In genomic region chr5:81750308-81751008, GRCh38 we compare ENCODE assay signal across 8 cellular contexts. TPM values are rescaled to one million over a fixed set of nuclear protein-coding genes. Genes with fewer than 3 reads are reported as not detected.
DNase-seq lines count a peak whose midpoint lies in the region; ATAC-seq and TF ChIP-seq lines count a peak whose summit lies in the region.

No MANE protein-coding gene starts in this region.

- peaks cover 10 to 40% (median 21%) of the 10 kb centered on the region in 3 donors for H3K4me1 Mint-ChIP-seq in CD8-positive, alpha-beta memory T cell

- CTCF ChIA-PET in CD8-positive, alpha-beta memory T cell (lab: Charles Lee): interaction anchor here (0.6 to 2.2 kb wide), 8 partner anchors 9 to 134 kb away, joined by 3 to 28 read pairs (median 3); no protein-coding TSS in a partner anchor

- H3K36me3 Mint-ChIP-seq in CD8-positive, alpha-beta memory T cell: peaks cover 0 to 7% (median 0%) of the 10 kb centered on the region in 3 donors

- H3K9me3 Mint-ChIP-seq in CD8-positive, alpha-beta memory T cell: no peaks in the 10 kb centered on the region

- TF ChIP-seq RAD21 in liver (IDR thresholded peaks at IDR 0.05): no peak

- H3K9ac ChIP-seq in liver (ENCODE audit: low read depth in 1 of 2, low read length in 2 of 2): no peak overlapping the region

- peak overlapping the region; percentile 69 for H3K4me3 ChIP-seq in CD8-positive, alpha-beta memory T cell (ENCODE audit: low read length)
- H3K4me3 ChIP-seq in SJSA1: peak overlapping the region; percentile 49
- H3K4me3 ChIP-seq in breast epithelium: peak overlapping the region; percentile 79 to 94 (median 92)
- H3K4me3 ChIP-seq in liver (ENCODE audit: low read depth in 1 of 3, low read length in 3 of 3): peak overlapping the region; percentile 87 to 98 (median 96)

- H3K27me3 Mint-ChIP-seq in CD8-positive, alpha-beta memory T cell: peaks cover 3 to 11% of the 10 kb centered on the region in 2 donors

- peaks cover 17% of the 10 kb centered on the region for H3K4me1 ChIP-seq in CD8-positive, alpha-beta memory T cell (ENCODE audit: insufficient read depth, low read length)
- peaks cover 17% of the 10 kb centered on the region for H3K4me1 ChIP-seq in SJSA1 (replicated peaks)
- H3K4me1 ChIP-seq in breast epithelium: peaks cover 0 to 7% of the 10 kb centered on the region in 2 donors
- peaks cover 0 to 9% (median 2%) of the 10 kb centered on the region in 4 donors for H3K4me1 ChIP-seq in liver (ENCODE audit: control insufficient read depth in 4 of 4, insufficient read depth in 4 of 4, low read length in 3 of 4)

- TF ChIP-seq CTCF in breast epithelium (IDR thresholded peaks at IDR 0.05): no peak
- TF ChIP-seq CTCF in liver (IDR thresholded peaks at IDR 0.05; ENCODE audit: low read depth, low read length, missing input control): no peak

- H3K9me3 ChIP-seq in CD8-positive, alpha-beta memory T cell (ENCODE audit: low read length): no peaks in the 10 kb centered on the region
- no peaks in the 10 kb centered on the region for H3K9me3 ChIP-seq in SJSA1 (replicated peaks)
- no peaks in the 10 kb centered on the region for H3K9me3 ChIP-seq in breast epithelium
- H3K9me3 ChIP-seq in liver (ENCODE audit: control insufficient read depth in 4 of 4, low read length in 3 of 4): no peaks in the 10 kb centered on the region

- no peaks in the 10 kb centered on the region for H3K27me3 ChIP-seq in CD8-positive, alpha-beta memory T cell (ENCODE audit: insufficient read depth, low read length, poor library complexity, severe bottlenecking)
- H3K27me3 ChIP-seq in SJSA1 (replicated peaks): peaks cover 47% of the 10 kb centered on the region
- no peaks in the 10 kb centered on the region for H3K27me3 ChIP-seq in breast epithelium
- no peaks in the 10 kb centered on the region for H3K27me3 ChIP-seq in liver (ENCODE audit: control insufficient read depth in 4 of 4, insufficient read depth in 4 of 4, low read length in 3 of 4)

- H3K36me3 ChIP-seq in CD8-positive, alpha-beta memory T cell (ENCODE audit: insufficient read depth, low read length): no peaks in the 10 kb centered on the region
- no peaks in the 10 kb centered on the region for H3K36me3 ChIP-seq in SJSA1
- H3K36me3 ChIP-seq in breast epithelium: no peaks in the 10 kb centered on the region
- no peaks in the 10 kb centered on the region for H3K36me3 ChIP-seq in liver (ENCODE audit: control insufficient read depth in 4 of 4, insufficient read depth in 3 of 4, low read depth in 1 of 4, low read length in 3 of 4)

- H3K27ac ChIP-seq in CD8-positive, alpha-beta memory T cell (ENCODE audit: low read depth, low read length): peak overlapping the region; percentile 71
- H3K27ac ChIP-seq in SJSA1 (no peak overlapping the region), breast epithelium (peak overlapping the region; percentile 98 to 99), liver (ENCODE audit: low read depth in 1 of 2, low read length in 2 of 2) (peak overlapping the region; percentile 80 to 90), substantia nigra (ENCODE audit: low read depth, low read length, poor library complexity, severe bottlenecking) (peak overlapping the region; percentile 82)

- no peak for TF ChIP-seq POLR2A in breast epithelium (IDR thresholded peaks at IDR 0.05)

- peak overlapping the region; percentile 85 to 97 (median 92) for H3K27ac Mint-ChIP-seq in CD8-positive, alpha-beta memory T cell

- peak; percentile 23 for ATAC-seq in GM21723 (IDR thresholded peaks at IDR 0.05; ENCODE audit: unreplicated experiment)

- POLR2A ChIA-PET in CD8-positive, alpha-beta memory T cell (lab: Charles Lee): interaction anchor here (0.6 to 3.6 kb wide), 13 partner anchors 9 to 528 kb away, joined by 3 to 135 read pairs (median 4); partner anchors contain the start of genes ATG10 and RPS23

- peak overlapping the region; percentile 92 to 95 (median 94) for H3K4me3 Mint-ChIP-seq in CD8-positive, alpha-beta memory T cell

- under 1% methylated on average over 90 of the region's 90 CpGs for WGBS in liver

- intact Hi-C loops in breast epithelium (cut with DNase I; ENCODE audit: low total_unique reads): loop anchor here (5.0 kb wide), 3 partner anchors 87 to 222 kb away; partner anchors contain the start of gene ATG10

- peak in 4 of 5 donors; percentile 11 to 42 (median 22) for DNase-seq in CD8-positive, alpha-beta memory T cell
- DNase-seq in SJSA1 (ENCODE audit: low read depth in 1 of 2, low spot score in 2 of 2) (no peak), breast epithelium (ENCODE audit: low spot score in 2 of 2) (peak in 1 of 2 donors; percentile 52), substantia nigra (lab: John Stamatoyannopoulos, UW) (peak in 13 of 49 donors; percentile 27 to 60 (median 48)), globus pallidus (ENCODE audit: low spot score) (no peak), NOMO-1 treated with DMSO at 0.1 percent for 48 hours (lab: John Stamatoyannopoulos, UW; ENCODE audit: unreplicated experiment) (no peak)

TF ChIP-seq in liver, 16 proteins besides CTCF, POLR2A, EP300 and RAD21:
- TF ChIP-seq TAF1 (conservative IDR thresholded peaks at IDR 0.05) (no peak), RXRA (IDR thresholded peaks at IDR 0.05) (no peak), FOXA2 (IDR thresholded peaks at IDR 0.05) (no peak), FOXA1 (IDR thresholded peaks at IDR 0.05) (no peak), ZBTB33 (IDR thresholded peaks at IDR 0.05) (no peak), GABPA (IDR thresholded peaks at IDR 0.05 in 1 of 2, conservative IDR thresholded peaks at IDR 0.05 in 1 of 2) (no peak), EGR1 (IDR thresholded peaks at IDR 0.05; ENCODE audit: low read depth in 2 of 2) (no peak), JUND (IDR thresholded peaks at IDR 0.05) (no peak), MAX (IDR thresholded peaks at IDR 0.05) (no peak), HNF4G (IDR thresholded peaks at IDR 0.05) (no peak), NR2F2 (IDR thresholded peaks at IDR 0.05) (no peak), HNF4A (conservative IDR thresholded peaks at IDR 0.05) (no peak), REST (IDR thresholded peaks at IDR 0.05) (no peak), YY1 (IDR thresholded peaks at IDR 0.05) (no peak), ATF3 (IDR thresholded peaks at IDR 0.05) (no peak), SP1 (IDR thresholded peaks at IDR 0.05) (no peak)

RNA-seq across cellular contexts. Expression of gene SSBP2, which starts 0.4 kb away (rescaled TPM):
- 10 to 100 TPM in 1 of 2 experiments, 1 to 10 TPM in 1; 9.2 to 10.4 TPM for total RNA-seq in CD8-positive, alpha-beta memory T cell
- polyA plus RNA-seq in CD8-positive, alpha-beta memory T cell: 21.8 TPM
- 0.81 and 4.7 TPM in 2 replicates for total RNA-seq in SJSA1 (2014; rRNA removed; shearing (Covaris generic))
- total RNA-seq in breast epithelium (100 to 1,000 TPM in 1 of 3 donors, 10 to 100 TPM in 2; 65.5 to 110 (median 76.6) TPM), liver (10 to 100 TPM in 1 of 2 donors, 1 to 10 TPM in 1; 4.3 to 10.1 TPM)
- 1 to 10 TPM; 2.2 to 3.9 TPM for polyA plus RNA-seq in liver

Comparison
In these comparisons a context has a peak if more than half of its experiments do, and no peak if none do; other contexts are left out.
1. DNase-seq: peak in CD8-positive, alpha-beta memory T cell (4 of 5); none in SJSA1 (0 of 2), globus pallidus (single experiment) and NOMO-1 treated with DMSO at 0.1 percent for 48 hours (single experiment).
2. RNA of gene SSBP2, which starts 0.4 kb away (total RNA-seq): 65.5 to 110 TPM in breast epithelium; 9.2 to 10.4 TPM in CD8-positive, alpha-beta memory T cell, 4.3 to 10.1 TPM in liver and 0.81 to 4.7 TPM in SJSA1; every median in the first group is over 4 times any median in the second.
3. Peak in every context shown above with its lines, with median percentiles within 50 percentile points of each other: H3K4me3 ChIP-seq.